ENCODE assay signal across 15 cellular contexts in genomic region chr3:138943724-138944131, GRCh38. TPM values are rescaled to one million over a fixed set of nuclear protein-coding genes. Genes with fewer than 3 reads are reported as not detected.
A peak's percentile ranks its signal among the peaks of the same experiment; 100 is the strongest.
DNase-seq lines count a peak whose midpoint lies in the region; TF ChIP-seq lines count a peak whose summit lies in the region.
"Had no signal": no experiment of that assay in that cellular context is flagged by ENCODE, and none has a peak within 500 bp of the region (broad histone marks: within the 10 kb centered on the region; RNA-seq: fewer than 3 reads in every experiment).

No MANE protein-coding gene starts in this region.

- TF ChIP-seq EP300 in tibial nerve (IDR thresholded peaks at IDR 0.05), result no peak

- peaks cover 8% of the 10 kb centered on the region for H3K4me1 ChIP-seq in ES-I3 (ENCODE audit: insufficient read depth, low read length)
- peaks cover 0 to 59% (median 36%) of the 10 kb centered on the region in 4 donors for H3K4me1 ChIP-seq in tibial nerve

- H3K27me3 ChIP-seq in tibial nerve, result peaks cover 7 to 99% of the 10 kb centered on the region in 2 donors

- WGBS in tibial nerve, 2 donors, result 13 to 19% methylated on average over 12 of the region's 12 CpGs

- H3K4me3 ChIP-seq in AG04449 (ENCODE audit: low read depth, low read length), result peak overlapping the region; percentile 64
- H3K4me3 ChIP-seq in astrocyte of the spinal cord (ENCODE audit: low read depth, low read length), result peak overlapping the region; percentile 40
- H3K4me3 ChIP-seq in tibial nerve, result no peak overlapping the region
- H3K4me3 ChIP-seq: lung had no signal

- H3K36me3 ChIP-seq in ES-I3 (ENCODE audit: insufficient read depth, low read length) (no peaks in the 10 kb centered on the region), tibial nerve (no peaks in the 10 kb centered on the region)
- H3K36me3 ChIP-seq: heart left ventricle, stomach had no signal

- TF ChIP-seq CTCF in AG04449 (IDR thresholded peaks at IDR 0.05; ENCODE audit: insufficient read depth, low read length, missing control alignments) (no peak), astrocyte of the spinal cord (IDR thresholded peaks at IDR 0.05; ENCODE audit: low read depth, low read length) (no peak), tibial nerve (IDR thresholded peaks at IDR 0.05) (no peak)

- CTCF ChIA-PET in AG04449 (lab: Yijun Ruan, JAX), result interaction anchor here (1.3 to 5.5 kb wide), 6 partner anchors 7 to 36 kb away, joined by 3 to 29 read pairs (median 12); no protein-coding TSS in a partner anchor

- POLR2A ChIA-PET in AG04449 (lab: Yijun Ruan, JAX), result no interaction called here

- in situ Hi-C loops in astrocyte of the spinal cord (cut with HindIII; ENCODE audit: low sequenced_read_pairs), result loop anchor here (10.0 kb wide), 1 partner anchor 401 kb away; the partner anchor contains the start of gene MRPS22

- no peak overlapping the region for H3K27ac ChIP-seq in tibial nerve
- H3K27ac ChIP-seq: C4-2B, heart left ventricle, stomach had no signal

- H3K9me3 ChIP-seq in ES-I3 (ENCODE audit: control insufficient read depth, insufficient read depth, low read length), result no peaks in the 10 kb centered on the region
- no peaks in the 10 kb centered on the region for H3K9me3 ChIP-seq in tibial nerve
- H3K9me3 ChIP-seq: heart left ventricle, stomach had no signal

- DNase-seq in AG04449 (ENCODE audit: low read depth, low spot score) (no peak), astrocyte of the spinal cord (ENCODE audit: low read depth, low spot score) (peak; percentile 66), left kidney (ENCODE audit: low read depth, low spot score) (peak; percentile 49), hippocampal formation (lab: John Stamatoyannopoulos, UW) (no peak), epidermal melanocyte (ENCODE audit: insufficient read length, low spot score) (no peak), tibial nerve (ENCODE audit: low spot score in 2 of 2) (no peak), Ammon's horn (ENCODE audit: low spot score) (no peak)
- DNase-seq: activated effector memory CD4-positive, alpha-beta T cell treated with Interleukin-2 at 50 U/mL for 16 hours; heart left ventricle; NCI-H2171 treated with DMSO at 0.1 percent for 48 hours; stimulated activated CD4-positive, alpha-beta T cell treated with anti-CD3 and anti-CD28 coated beads, Interleukin-2, amount 100 ng/mL, for 48 hours; stomach had no signal

- H3K9ac ChIP-seq in ES-I3 (ENCODE audit: low read depth, low read length), result peak overlapping the region; percentile 63; the same call in 1 of the 2 replicates

- no peak for TF ChIP-seq POLR2A in tibial nerve (IDR thresholded peaks at IDR 0.05)

RNA-seq across cellular contexts. Expression of gene FOXL2, which starts 3.2 kb away (rescaled TPM):
- not detected for total RNA-seq in tibial nerve
- total RNA-seq: heart left ventricle, stomach had no signal

RNA-seq across cellular contexts. Expression of gene FOXL2NB, which starts 3.3 kb away (rescaled TPM):
- total RNA-seq in tibial nerve, result not detected
- total RNA-seq: lung, stomach had no signal

Comparison
In these comparisons a context has a peak if more than half of its experiments do, and no peak if none do; other contexts are left out.
1. DNase-seq: peak in astrocyte of the spinal cord (single experiment) and left kidney (single experiment); none in AG04449 (single experiment), hippocampal formation (0 of 2), epidermal melanocyte (single experiment), tibial nerve (0 of 2) and Ammon's horn (single experiment).
2. H3K4me3 ChIP-seq: peak in AG04449 (single experiment) and astrocyte of the spinal cord (single experiment); none in tibial nerve (0 of 4).